Comparison of ENCODE assay signal across 28 cellular contexts in genomic region chr17:38504216-38504615, GRCh38.
"Had no signal": no experiment of that assay in that cellular context is flagged by ENCODE, and none has a peak within 500 bp of the region (broad histone marks: within the 10 kb centered on the region; RNA-seq: fewer than 3 reads in every experiment).

No MANE protein-coding gene starts in this region.

- FAIRE-seq: small intestine had no signal

- H3K4me3 ChIP-seq: neural progenitor cell, ovary, psoas muscle, right lobe of liver, sigmoid colon, stomach, thoracic aorta, thyroid gland, tibial nerve, upper lobe of right lung, uterus had no signal

- H3K36me3 Mint-ChIP-seq: natural killer cell, neural progenitor cell had no signal

- H3K9me3 ChIP-seq: ovary, psoas muscle, right lobe of liver, sigmoid colon, stomach, thoracic aorta, thyroid gland, tibial nerve, upper lobe of right lung, uterus had no signal

- H3K27ac Mint-ChIP-seq: naive B cell; natural killer cell; nephron; neural progenitor cell; progenitor cell of endocrine pancreas; stimulated activated effector memory CD8-positive, alpha-beta T cell treated with anti-CD3 and anti-CD28 coated beads, Interleukin-12 subunit alpha, Interleukin-12 subunit beta, amount 100 ng/mL, for 72 hours; stimulated activated naive B cell treated with anti-CD40 and anti-IgM and Interleukin-4, amounts not matched to agents 10 μg/mL and 1 μg/mL and 100 μg/mL, for 72 hours; stimulated activated naive CD8-positive, alpha-beta T cell treated with anti-CD3 and anti-CD28 coated beads, Interleukin-15, Interleukin-2, amounts not matched to agents 100 ng/mL and 50 ng/mL, for 24 hours had no signal

- ATAC-seq: natural killer cell; psoas muscle; right cardiac atrium; right lobe of liver; stimulated activated effector memory CD8-positive, alpha-beta T cell treated with anti-CD3 and anti-CD28 coated beads, Interleukin-12 subunit alpha, Interleukin-12 subunit beta, amount 100 ng/mL, for 72 hours; stimulated activated naive B cell treated with anti-CD40 and anti-IgM and Interleukin-4, amounts not matched to agents 10 μg/mL and 1 μg/mL and 100 μg/mL, for 72 hours; upper lobe of right lung had no signal

- H3K4me3 Mint-ChIP-seq: naive B cell; natural killer cell; nephron; neural progenitor cell; stimulated activated effector memory CD8-positive, alpha-beta T cell treated with anti-CD3 and anti-CD28 coated beads, Interleukin-12 subunit alpha, Interleukin-12 subunit beta, amount 100 ng/mL, for 72 hours; stimulated activated naive B cell treated with anti-CD40 and anti-IgM and Interleukin-4, amounts not matched to agents 10 μg/mL and 1 μg/mL and 100 μg/mL, for 72 hours; stimulated activated naive CD8-positive, alpha-beta T cell treated with anti-CD3 and anti-CD28 coated beads, Interleukin-15, Interleukin-2, amounts not matched to agents 100 ng/mL and 50 ng/mL, for 24 hours had no signal

- H3K36me3 ChIP-seq: neural progenitor cell, ovary, right lobe of liver, uterus had no signal

- H3K27me3 ChIP-seq: ovary, right lobe of liver, sigmoid colon, thyroid gland, tibial nerve, upper lobe of right lung, uterus had no signal

- H3K9ac ChIP-seq: neural progenitor cell, parathyroid adenoma had no signal

- DNase-seq: naive B cell; natural killer cell; occipital lobe; ovary; right cardiac atrium; right lobe of liver; sigmoid colon; small intestine; stimulated activated CD4-positive, alpha-beta T cell treated with anti-CD3 and anti-CD28 coated beads, Interleukin-15, amount 100 ng/mL, for 24 hours; stimulated activated CD4-positive, alpha-beta T cell treated with anti-CD3 and anti-CD28 coated beads, Interleukin-2, amount 100 ng/mL, for 24 hours; stimulated activated CD4-positive, alpha-beta T cell treated with anti-CD3 and anti-CD28 coated beads, Interleukin-2, amount 100 ng/mL, for 48 hours; stimulated activated CD4-positive, alpha-beta T cell treated with anti-CD3 and anti-CD28 coated beads, Interleukin-4, amount 100 ng/mL, for 24 hours; stimulated activated naive B cell treated with anti-CD40 and anti-IgM and Interleukin-4, amounts not matched to agents 10 μg/mL and 1 μg/mL and 100 μg/mL, for 72 hours; stimulated activated naive CD4-positive, alpha-beta T cell treated with Interleukin-2 at 50 U/mL for 16 hours; stomach; thyroid gland; trophoblast cell; upper lobe of right lung; uterus had no signal

- H3K4me1 ChIP-seq: neural progenitor cell, psoas muscle, right lobe of liver, thyroid gland, upper lobe of right lung, uterus had no signal

- H3K27ac ChIP-seq: neural progenitor cell, ovary, parathyroid adenoma, psoas muscle, right lobe of liver, sigmoid colon, stomach, thoracic aorta, thyroid gland, tibial nerve, upper lobe of right lung, uterus had no signal

- H3K9me3 Mint-ChIP-seq: natural killer cell; nephron; neural progenitor cell; stimulated activated effector memory CD8-positive, alpha-beta T cell treated with anti-CD3 and anti-CD28 coated beads, Interleukin-12 subunit alpha, Interleukin-12 subunit beta, amount 100 ng/mL, for 72 hours; stimulated activated naive B cell treated with anti-CD40 and anti-IgM and Interleukin-4, amounts not matched to agents 10 μg/mL and 1 μg/mL and 100 μg/mL, for 72 hours; stimulated activated naive CD8-positive, alpha-beta T cell treated with anti-CD3 and anti-CD28 coated beads, Interleukin-15, Interleukin-2, amounts not matched to agents 100 ng/mL and 50 ng/mL, for 24 hours had no signal
